18 cellular contexts compared by ENCODE assay signal in the genomic region with DNA sequence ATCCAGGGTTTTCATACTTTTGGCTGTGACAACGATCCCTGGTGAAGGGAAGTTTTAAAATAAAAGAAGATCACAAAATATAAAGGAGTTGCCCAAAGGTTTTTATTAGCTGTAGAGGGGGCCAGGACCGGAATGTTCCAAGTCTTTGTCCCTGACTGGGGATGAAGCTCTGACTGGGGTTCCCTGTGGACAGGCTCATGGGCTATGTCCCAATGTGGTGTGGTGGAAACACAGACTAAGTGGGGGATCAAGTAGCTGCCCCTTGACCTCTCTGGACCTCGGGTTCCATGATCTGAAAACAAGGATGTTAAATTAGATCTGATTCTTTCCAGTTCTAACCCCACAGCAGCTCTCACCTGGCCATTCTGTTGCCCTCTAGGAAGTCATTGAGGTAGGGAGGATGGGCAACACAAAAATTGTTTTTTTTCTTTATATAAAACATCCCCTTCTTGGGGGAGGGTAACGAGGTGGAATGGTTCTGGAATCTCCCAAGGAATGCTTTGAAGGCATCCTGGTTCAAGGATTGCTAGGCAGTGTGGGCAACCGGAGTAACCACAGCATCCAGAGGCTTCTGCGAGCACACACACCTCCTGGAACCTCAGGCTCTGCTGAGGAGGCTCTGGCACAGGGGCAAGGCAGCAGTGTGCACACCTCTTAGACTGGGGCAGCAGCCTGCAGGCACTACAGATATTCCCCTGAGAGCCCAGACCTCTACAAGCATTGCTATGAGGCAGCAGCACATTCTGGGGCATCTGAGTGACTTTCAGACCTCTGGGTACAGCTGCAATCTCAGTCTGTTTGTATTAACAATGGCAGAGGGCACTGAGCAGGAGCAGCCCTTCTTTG. TPM values are rescaled to one million over a fixed set of nuclear protein-coding genes. Genes with fewer than 3 reads are reported as not detected.
DNase-seq lines count a peak whose midpoint lies in the region; ATAC-seq and TF ChIP-seq lines count a peak whose summit lies in the region.
"Had no signal": no experiment of that assay in that cellular context is flagged by ENCODE, and none has a peak within 500 bp of the region (broad histone marks: within the 10 kb centered on the region; RNA-seq: fewer than 3 reads in every experiment).

No MANE protein-coding gene starts in this region.

- H3K27ac ChIP-seq in GM23248 (no peak overlapping the region), RWPE2 (ENCODE audit: poor library complexity, severe bottlenecking) (peak overlapping the region; percentile 44), gastrocnemius medialis (peak overlapping the region; percentile 91 to 94 (median 92))
- H3K27ac ChIP-seq: BLaER1 treated with 17β-estradiol and CSF1 and Interleukin-3, amounts not matched to agents 10 nM and 100 nM had no signal

- no peaks in the 10 kb centered on the region for H3K9me2 ChIP-seq in GM23248 (ENCODE audit: insufficient read depth)

- H3K27me3 ChIP-seq in GM23248 (replicated peaks; ENCODE audit: insufficient read depth) (no peaks in the 10 kb centered on the region), RWPE2 (ENCODE audit: insufficient read depth, poor library complexity, severe bottlenecking) (no peaks in the 10 kb centered on the region), gastrocnemius medialis (no peaks in the 10 kb centered on the region)
- H3K27me3 ChIP-seq: BLaER1 treated with 17β-estradiol and CSF1 and Interleukin-3, amounts not matched to agents 10 nM and 100 nM had no signal

- no peak overlapping the region for H2AFZ ChIP-seq in GM23248

- H3K9ac ChIP-seq in GM23248: no peak overlapping the region
- H3K9ac ChIP-seq: BLaER1 treated with 17β-estradiol and CSF1 and Interleukin-3, amounts not matched to agents 10 nM and 100 nM had no signal

- H3K9me3 ChIP-seq in GM23248 (ENCODE audit: low read depth) (no peaks in the 10 kb centered on the region), RWPE2 (ENCODE audit: severe bottlenecking) (peaks cover 15% of the 10 kb centered on the region), gastrocnemius medialis (peaks cover 0 to 4% (median 0%) of the 10 kb centered on the region in 3 donors)

- H4K20me1 ChIP-seq in GM23248 (ENCODE audit: insufficient read depth): no peaks in the 10 kb centered on the region

- TF ChIP-seq CTCF in RWPE2 (IDR thresholded peaks at IDR 0.05; ENCODE audit: poor library complexity, severe bottlenecking) (no peak), gastrocnemius medialis (IDR thresholded peaks at IDR 0.05 in 4 of 5, conservative IDR thresholded peaks at IDR 0.05 in 1 of 5) (no peak)

- TF ChIP-seq POLR2A in gastrocnemius medialis (IDR thresholded peaks at IDR 0.05): no peak

- in situ Hi-C loops in GM23248 (cut with MboI): no loop called here
- in situ Hi-C loops in gastrocnemius medialis (cut with MboI; ENCODE audit: low sequenced_read_pairs in 4 of 4): loop anchor here in 2 of 4 donors (10.0 to 25.0 kb wide), 2 partner anchors 53 to 276 kb away; a partner anchor contains a TSS

- H3K79me2 ChIP-seq in GM23248 (ENCODE audit: insufficient read depth): no peaks in the 10 kb centered on the region

- H3K4me1 ChIP-seq in GM23248 (ENCODE audit: insufficient read depth) (peaks cover 20% of the 10 kb centered on the region), RWPE2 (ENCODE audit: insufficient read depth, poor library complexity, severe bottlenecking) (peaks cover 12% of the 10 kb centered on the region), gastrocnemius medialis (peaks cover 23 to 46% of the 10 kb centered on the region in 2 donors)

- no peak for DNase-seq in GM23248
- DNase-seq in RWPE2 (ENCODE audit: low spot score): no peak
- DNase-seq in glomerular visceral epithelial cell (ENCODE audit: extremely low spot score): peak; percentile 59
- no peak for DNase-seq in gastrocnemius medialis
- DNase-seq in ureter (ENCODE audit: low spot score): no peak
- no peak for DNase-seq in T-helper 9 cell
- DNase-seq in DMS79 treated with DMSO at 0.1 percent for 48 hours (lab: John Stamatoyannopoulos, UW): no peak
- DNase-seq: activated CD4-positive, alpha-beta memory T cell treated with anti-CD3 and anti-CD28 coated beads, Interleukin-2, amount 10 ng/mL, durations not matched to agents 7 days and 5 days; activated naive CD4-positive, alpha-beta T cell treated with anti-CD3 and anti-CD28 coated beads for 36 hours; H9; MV-4-11; NCI-H345; OCI-M1 had no signal

- H3K36me3 ChIP-seq in GM23248 (ENCODE audit: low read depth): peaks cover 26% of the 10 kb centered on the region
- H3K36me3 ChIP-seq in RWPE2 (ENCODE audit: low read depth): peaks cover 16% of the 10 kb centered on the region
- H3K36me3 ChIP-seq in gastrocnemius medialis: peaks cover 0 to 19% of the 10 kb centered on the region in 2 donors

- WGBS in GM23248 (ENCODE audit: low coverage in 1 of 2, low lambda C conversion rate in 2 of 2, missing lambda C conversion rate in 2 of 2), 2 experiments: 68 to 70% methylated on average over 6 of the region's 6 CpGs

- H3K4me2 ChIP-seq in GM23248 (ENCODE audit: unreplicated experiment): peak overlapping the region; percentile 78
- H3K4me2 ChIP-seq: BLaER1 treated with 17β-estradiol and CSF1 and Interleukin-3, amounts not matched to agents 10 nM and 100 nM had no signal

- peaks cover 42% of the 10 kb centered on the region for H3F3A ChIP-seq in GM23248 (ENCODE audit: insufficient read depth)

- H3K4me3 ChIP-seq in GM23248: no peak overlapping the region
- no peak overlapping the region for H3K4me3 ChIP-seq in RWPE2 (ENCODE audit: severe bottlenecking)
- H3K4me3 ChIP-seq in gastrocnemius medialis: no peak overlapping the region
- H3K4me3 ChIP-seq: BLaER1 treated with 17β-estradiol and CSF1 and Interleukin-3, amounts not matched to agents 10 nM and 100 nM had no signal

- ATAC-seq in RWPE2 (ENCODE audit: low read depth) (no peak), gastrocnemius medialis (no peak), GM21825 (IDR thresholded peaks at IDR 0.05; ENCODE audit: unreplicated experiment) (no peak)

- intact Hi-C loops in gastrocnemius medialis (cut with DNase I; ENCODE audit: low total_unique reads): loop anchor here (2.0 to 5.0 kb wide), 2 partner anchors 43 to 246 kb away; no protein-coding TSS in a partner anchor

RNA-seq across cellular contexts. Expression of a gene that starts 21.4 kb away (rescaled TPM):
- total RNA-seq in GM23248 (2014; rRNA removed; shearing (Covaris generic)): not detected in 2 replicates
- polyA plus RNA-seq in GM23248 (2016; fragmentation: Nextera tagmentation; extraction: Ambion mirVana): not detected in 2 replicates
- total RNA-seq in gastrocnemius medialis (not detected), ureter (not detected)
- total RNA-seq: activated naive CD4-positive, alpha-beta T cell treated with anti-CD3 and anti-CD28 coated beads for 36 hours; natural killer cell treated with Interleukin-12 subunit alpha and Interleukin-12 subunit beta and Interleukin-15 and Interleukin-18, amount 100 ng/mL, for 72 hours; T-helper 2 cell treated with Interferon-gamma antibody and Interleukin-4, amounts not matched to agents 100 ng/mL and 5 ng/mL, for 36 hours had no signal
- polyA plus RNA-seq: keratinocyte had no signal

RNA-seq across cellular contexts. Expression of a gene that starts 51.5 kb away (rescaled TPM):
- total RNA-seq in GM23248 (2014; rRNA removed; shearing (Covaris generic)): 0.25 TPM in 1 of 2 replicates, not detected in the other
- not detected in 2 replicates for polyA plus RNA-seq in GM23248 (2016; fragmentation: Nextera tagmentation; extraction: Ambion mirVana)
- total RNA-seq in gastrocnemius medialis (under 1 TPM in 2 of 4 donors, not detected in 2; 0.13 to 0.31 TPM), ureter (4.3 TPM)
- total RNA-seq: activated naive CD4-positive, alpha-beta T cell treated with anti-CD3 and anti-CD28 coated beads for 36 hours; natural killer cell treated with Interleukin-12 subunit alpha and Interleukin-12 subunit beta and Interleukin-15 and Interleukin-18, amount 100 ng/mL, for 72 hours; T-helper 2 cell treated with Interferon-gamma antibody and Interleukin-4, amounts not matched to agents 100 ng/mL and 5 ng/mL, for 36 hours had no signal
- polyA plus RNA-seq: keratinocyte had no signal

RNA-seq across cellular contexts. Expression of a gene that starts 58.4 kb away (rescaled TPM):
- total RNA-seq in GM23248 (2014; rRNA removed; shearing (Covaris generic)): 86.4 and 91.4 TPM in 2 replicates
- polyA plus RNA-seq in GM23248 (2016; fragmentation: Nextera tagmentation; extraction: Ambion mirVana): 226 and 235 TPM in 2 replicates
- total RNA-seq in gastrocnemius medialis: 100 to 1,000 TPM in 3 of 4 donors, 10 to 100 TPM in 1; 93.2 to 159 (median 124) TPM
- total RNA-seq in ureter: 95.2 TPM
